In the genomic region with DNA sequence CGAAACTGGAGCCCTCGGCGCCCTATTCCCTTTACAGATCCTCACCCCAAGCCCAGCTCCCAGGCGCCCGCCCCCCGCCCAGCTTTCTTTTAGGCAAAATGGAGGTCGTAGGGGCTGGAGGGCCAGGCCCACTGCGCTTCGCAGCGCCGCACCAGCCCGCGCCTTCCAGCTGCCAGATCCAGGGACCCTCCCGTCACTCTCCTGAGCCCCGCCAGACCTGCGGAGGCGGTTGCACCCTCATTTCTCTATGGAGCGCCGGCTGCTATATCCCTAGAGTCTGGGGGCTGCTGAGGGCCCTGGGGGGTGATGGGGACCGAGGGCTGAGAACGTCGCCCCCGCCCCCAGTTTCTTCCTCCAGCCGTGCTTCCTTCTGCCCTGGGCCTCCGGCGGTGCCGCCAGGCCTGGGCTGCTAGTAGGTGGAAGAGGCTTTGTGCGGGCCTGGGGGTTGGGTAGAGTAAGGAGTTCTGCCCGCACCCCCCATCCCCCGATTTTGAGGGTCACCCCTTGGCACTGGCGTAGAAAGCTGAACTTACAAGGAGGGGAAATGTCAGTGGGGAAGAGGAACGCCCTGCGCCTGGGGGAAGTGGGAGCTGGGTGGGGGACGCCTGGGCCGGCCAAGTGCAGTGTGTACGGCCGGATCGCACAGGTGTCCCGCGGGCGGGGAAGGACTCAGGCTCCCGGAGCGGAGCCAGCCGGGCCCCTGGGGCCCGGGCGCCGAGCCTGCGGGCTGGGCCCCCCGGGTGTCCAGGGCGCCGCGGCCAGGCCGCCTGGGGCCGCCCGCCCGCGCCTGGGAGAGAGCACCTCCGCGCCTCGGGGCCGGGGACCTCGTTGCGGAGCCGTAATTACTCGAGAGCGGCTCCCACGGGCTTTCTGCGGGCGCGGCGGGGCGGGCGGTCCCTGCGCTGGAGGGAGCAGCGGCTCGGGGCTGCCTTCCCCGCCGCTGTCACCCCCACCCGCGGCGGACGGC, we compare ENCODE assay signal across 1 cellular context.
TF ChIP-seq lines count a peak whose summit lies in the region.

No MANE protein-coding gene starts in this region.

TF ChIP-seq in HepG2, 621 proteins besides CTCF, POLR2A, EP300 and RAD21 (continued from another document):
- TF ChIP-seq ZNF619 (CRISPR knock-in tag; IDR thresholded peaks at IDR 0.05) = no peak
- no peak for TF ChIP-seq ZNF282 (IDR thresholded peaks at IDR 0.05; ENCODE audit: partially characterized antibody)
- 0 out of 2 replicates have a peak, but pooled peaks have one; percentile 18 for TF ChIP-seq ARNT2 (CRISPR knock-in tag; IDR thresholded peaks at IDR 0.05; ENCODE audit: low read depth)
- TF ChIP-seq ZNF407 (CRISPR knock-in tag; IDR thresholded peaks at IDR 0.05; ENCODE audit: not compliant biosample characterization) = peak; percentile 18
- TF ChIP-seq HNRNPLL (IDR thresholded peaks at IDR 0.05; ENCODE audit: low read depth, low read length, poor library complexity, severe bottlenecking) = peak; percentile 21
- TF ChIP-seq IRX3 (CRISPR knock-in tag; IDR thresholded peaks at IDR 0.05; ENCODE audit: borderline replicate concordance, low read depth) = peak; percentile 15; the same call in 1 of the 2 replicates
- TF ChIP-seq ZNF883 (CRISPR knock-in tag; IDR thresholded peaks at IDR 0.05; ENCODE audit: not compliant biosample characterization) = peak; percentile 20
